Comparison of ENCODE assay signal across 19 cellular contexts in genomic region chr11:118015385-118015841, GRCh38. TPM values are rescaled to one million over a fixed set of nuclear protein-coding genes. Genes with fewer than 3 reads are reported as not detected.
A peak's percentile ranks its signal among the peaks of the same experiment; 100 is the strongest.
DNase-seq lines count a peak whose midpoint lies in the region; ATAC-seq and TF ChIP-seq lines count a peak whose summit lies in the region.
"Had no signal": no experiment of that assay in that cellular context is flagged by ENCODE, and none has a peak within 500 bp of the region (broad histone marks: within the 10 kb centered on the region; RNA-seq: fewer than 3 reads in every experiment).

No MANE protein-coding gene starts in this region.

- H3K36me3 ChIP-seq in SU-DHL-6 (ENCODE audit: low read length) (0 out of 2 replicates have a peak, but pooled peaks cover 2% of the 10 kb centered on the region), spleen (no peaks in the 10 kb centered on the region)
- H3K36me3 ChIP-seq: left ventricle myocardium inferior, uterus had no signal

- peaks cover 17% of the 10 kb centered on the region; the same call in 1 of the 2 replicates for H3K9me3 ChIP-seq in SU-DHL-6 (ENCODE audit: insufficient read depth, low read length)
- H3K9me3 ChIP-seq in spleen = peaks cover 0 to 37% (median 22%) of the 10 kb centered on the region in 8 donors
- H3K9me3 ChIP-seq: uterus had no signal

- peaks cover 37% of the 10 kb centered on the region for H3K36me3 Mint-ChIP-seq in activated CD4-positive, alpha-beta T cell treated with anti-CD3 and anti-CD28 coated beads, Interleukin-2, amount 10 ng/mL, durations not matched to agents 24 days and 14 days (ENCODE audit: low read depth)
- H3K36me3 Mint-ChIP-seq in activated naive CD8-positive, alpha-beta T cell = peaks cover 24% of the 10 kb centered on the region

- H3K4me1 ChIP-seq in spleen = peaks cover 16 to 67% (median 52%) of the 10 kb centered on the region in 6 donors
- H3K4me1 ChIP-seq: left ventricle myocardium inferior, uterus had no signal

- H3K27me3 Mint-ChIP-seq in activated CD4-positive, alpha-beta T cell treated with anti-CD3 and anti-CD28 coated beads, Interleukin-2, amount 10 ng/mL, durations not matched to agents 24 days and 14 days = no peaks in the 10 kb centered on the region
- H3K27me3 Mint-ChIP-seq in activated naive CD8-positive, alpha-beta T cell = no peaks in the 10 kb centered on the region

- ATAC-seq in GM19463 (IDR thresholded peaks at IDR 0.05; ENCODE audit: unreplicated experiment) = no peak
- no peak for ATAC-seq in left cardiac atrium
- ATAC-seq: HepG2, PC-3 had no signal

- peak overlapping the region; percentile 42 for H3K27ac ChIP-seq in SU-DHL-6 (ENCODE audit: low read depth, low read length)
- peak overlapping the region in 5 of 8 donors; percentile 36 to 65 (median 56) for H3K27ac ChIP-seq in spleen
- H3K27ac ChIP-seq: left ventricle myocardium inferior, SK-N-MC, uterus had no signal

- H3K27ac Mint-ChIP-seq in activated CD4-positive, alpha-beta T cell treated with anti-CD3 and anti-CD28 coated beads, Interleukin-2, amount 10 ng/mL, durations not matched to agents 24 days and 14 days = peak overlapping the region; percentile 9
- H3K27ac Mint-ChIP-seq in activated naive CD8-positive, alpha-beta T cell = peak overlapping the region; percentile 87

- H3F3A ChIP-seq in SU-DHL-6 (ENCODE audit: insufficient read depth) = peaks cover 21% of the 10 kb centered on the region

- no peak for TF ChIP-seq POLR2A in spleen (IDR thresholded peaks at IDR 0.05)

- peaks cover 43% of the 10 kb centered on the region for H3K4me1 Mint-ChIP-seq in activated CD4-positive, alpha-beta T cell treated with anti-CD3 and anti-CD28 coated beads, Interleukin-2, amount 10 ng/mL, durations not matched to agents 24 days and 14 days
- H3K4me1 Mint-ChIP-seq in activated naive CD8-positive, alpha-beta T cell (ENCODE audit: low read depth) = peaks cover 70% of the 10 kb centered on the region

- peak; percentile 59 for DNase-seq in activated CD4-positive, alpha-beta T cell treated with anti-CD3 and anti-CD28 coated beads, Interleukin-2, amount 10 ng/mL, durations not matched to agents 24 days and 14 days
- DNase-seq in activated CD4-positive, alpha-beta T cell treated with anti-CD3 and anti-CD28 coated beads for 48 hours = no peak
- DNase-seq in spleen = no peak
- DNase-seq in GM19240 (ENCODE audit: insufficient read length, low spot score) = no peak
- DNase-seq in left cardiac atrium = no peak
- DNase-seq: amygdala; central memory CD4-positive, alpha-beta T cell; foreskin fibroblast; left ventricle myocardium inferior; NCI-H1105; PC-3; uterus had no signal

- H4K20me1 ChIP-seq in SU-DHL-6 (ENCODE audit: low read depth, low read length) = no peaks in the 10 kb centered on the region

- H3K27me3 ChIP-seq in SU-DHL-6 (ENCODE audit: low read length) (no peaks in the 10 kb centered on the region), spleen (replicated peaks in 1 of 7) (no peaks in the 10 kb centered on the region)
- H3K27me3 ChIP-seq: uterus had no signal

- peak overlapping the region; percentile 57 for H3K4me3 Mint-ChIP-seq in activated CD4-positive, alpha-beta T cell treated with anti-CD3 and anti-CD28 coated beads, Interleukin-2, amount 10 ng/mL, durations not matched to agents 24 days and 14 days
- H3K4me3 Mint-ChIP-seq in activated naive CD8-positive, alpha-beta T cell = peak overlapping the region; percentile 72

- peak overlapping the region; percentile 5 for H3K4me2 ChIP-seq in SU-DHL-6 (ENCODE audit: low read depth, low read length, poor library complexity, severe bottlenecking)
- H3K4me2 ChIP-seq: smooth muscle cell had no signal

- H3K9me3 Mint-ChIP-seq in activated CD4-positive, alpha-beta T cell treated with anti-CD3 and anti-CD28 coated beads, Interleukin-2, amount 10 ng/mL, durations not matched to agents 24 days and 14 days = peaks cover 31% of the 10 kb centered on the region
- peaks cover 21% of the 10 kb centered on the region for H3K9me3 Mint-ChIP-seq in activated naive CD8-positive, alpha-beta T cell (ENCODE audit: low read depth)

- H3K9me2 ChIP-seq in SU-DHL-6 (replicated peaks; ENCODE audit: insufficient read depth, low read length) = no peaks in the 10 kb centered on the region

- intact Hi-C loops in activated CD4-positive, alpha-beta T cell treated with anti-CD3 and anti-CD28 coated beads, Interleukin-2, amount 10 ng/mL, durations not matched to agents 24 days and 14 days (cut with micrococcal nuclease) = loop anchor here (1.0 kb wide), 1 partner anchor 13 kb away; no protein-coding TSS in a partner anchor
- intact Hi-C loops in spleen (cut with DNase I; ENCODE audit: low total_unique reads) = no loop called here
- intact Hi-C loops in left cardiac atrium (cut with DNase I) = no loop called here

- H3K9ac ChIP-seq in SU-DHL-6 (ENCODE audit: low read length) = no peak overlapping the region

- TF ChIP-seq CTCF in SU-DHL-6 (IDR thresholded peaks at IDR 0.05; ENCODE audit: insufficient read depth, low read length, poor library complexity, severe bottlenecking) = no peak
- TF ChIP-seq CTCF in spleen (IDR thresholded peaks at IDR 0.05 in 8 of 11, conservative IDR thresholded peaks at IDR 0.05 in 3 of 11) = no peak

- H2AFZ ChIP-seq in SU-DHL-6 (ENCODE audit: low read depth, low read length, severe bottlenecking) = no peak overlapping the region

- H3K4me3 ChIP-seq in SU-DHL-6 (ENCODE audit: insufficient read depth, low read length, poor library complexity, severe bottlenecking) = no peak overlapping the region
- peak overlapping the region in 1 of 8 donors; percentile 26 for H3K4me3 ChIP-seq in spleen
- H3K4me3 ChIP-seq: left ventricle myocardium inferior, SK-N-MC, smooth muscle cell, uterus had no signal

- WGBS in spleen, 5 donors = 17 to 48% (median 33%) methylated on average over 4 to 11 of the region's 11 CpGs

- H3K79me2 ChIP-seq in SU-DHL-6 (ENCODE audit: insufficient read depth, low read length) = no peaks in the 10 kb centered on the region

RNA-seq across cellular contexts. Expression of gene IL10RA, which starts 29.2 kb away (rescaled TPM):
- total RNA-seq in activated CD4-positive, alpha-beta T cell treated with anti-CD3 and anti-CD28 coated beads, Interleukin-2, amount 10 ng/mL, durations not matched to agents 24 days and 14 days = 86.6 and 89.9 TPM in 2 replicates
- total RNA-seq in spleen = 100 to 1,000 TPM; 114 to 239 (median 171) TPM
- polyA plus RNA-seq in spleen = 10 to 100 TPM; 32.9 to 39.4 (median 38.3) TPM
- 10 to 100 TPM in 1 of 2 donors, 1 to 10 TPM in 1; 8.2 to 17.6 TPM for total RNA-seq in left cardiac atrium
- total RNA-seq: A172, HepG2, PC-3 had no signal
- polyA plus RNA-seq: HepG2 had no signal
